ENCODE assay signal across 13 cellular contexts in the genomic region with DNA sequence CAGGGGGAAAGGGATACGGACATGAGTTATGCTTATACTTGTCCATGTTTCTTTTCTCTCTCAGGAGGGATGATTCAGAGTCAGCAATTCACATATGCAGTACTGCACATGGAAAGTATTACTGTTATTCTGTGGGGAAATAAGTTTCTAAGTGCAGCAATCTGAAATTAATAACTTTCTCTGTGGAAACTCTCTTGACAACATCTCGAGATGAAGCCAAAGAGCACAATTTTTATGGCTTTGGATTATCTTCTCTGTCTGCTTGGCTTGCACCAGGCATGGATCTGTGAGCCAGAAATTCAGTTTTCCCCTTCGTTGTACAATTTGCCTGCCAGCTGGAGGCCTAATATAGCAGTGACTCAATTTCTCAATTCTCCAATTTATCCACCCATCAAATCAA. TPM values are rescaled to one million over a fixed set of nuclear protein-coding genes. Genes with fewer than 3 reads are reported as not detected.
DNase-seq lines count a peak whose midpoint lies in the region; ATAC-seq lines count a peak whose summit lies in the region.
"Had no signal": no experiment of that assay in that cellular context is flagged by ENCODE, and none has a peak within 500 bp of the region (broad histone marks: within the 10 kb centered on the region; RNA-seq: fewer than 3 reads in every experiment).

No MANE protein-coding gene starts in this region.

- H3K4me1 Mint-ChIP-seq in CD4-positive, CD25-positive, alpha-beta regulatory T cell = peaks cover 30 to 63% (median 35%) of the 10 kb centered on the region in 4 donors
- peaks cover 62 to 72% (median 66%) of the 10 kb centered on the region in 3 donors for H3K4me1 Mint-ChIP-seq in T-cell
- H3K4me1 Mint-ChIP-seq in natural killer cell treated with Interleukin-12 subunit alpha and Interleukin-12 subunit beta and Interleukin-15 and Interleukin-18, amount 100 ng/mL, for 72 hours (ENCODE audit: low read depth in 2 of 2) = peaks cover 15 to 39% of the 10 kb centered on the region in 2 donors

- no peaks in the 10 kb centered on the region for H3K36me3 ChIP-seq in CD4-positive, CD25-positive, alpha-beta regulatory T cell (ENCODE audit: control insufficient read depth, insufficient read depth, low read length)
- H3K36me3 ChIP-seq in skeletal muscle tissue (ENCODE audit: control insufficient read depth in 3 of 3, insufficient read depth in 3 of 3, low read length in 3 of 3) = no peaks in the 10 kb centered on the region
- H3K36me3 ChIP-seq: pancreas had no signal

- no peak overlapping the region for H3K27ac ChIP-seq in CD4-positive, CD25-positive, alpha-beta regulatory T cell (ENCODE audit: insufficient read depth, low read length, poor library complexity, severe bottlenecking)
- H3K27ac ChIP-seq in skeletal muscle tissue (ENCODE audit: low read depth, low read length) = peak overlapping the region; percentile 8
- H3K27ac ChIP-seq: pancreas had no signal

- H3K27ac Mint-ChIP-seq in CD4-positive, CD25-positive, alpha-beta regulatory T cell = peak overlapping the region; percentile 82 to 99 (median 97)
- peak overlapping the region; percentile 95 to 98 for H3K27ac Mint-ChIP-seq in T-cell
- no peak overlapping the region for H3K27ac Mint-ChIP-seq in natural killer cell treated with Interleukin-12 subunit alpha and Interleukin-12 subunit beta and Interleukin-15 and Interleukin-18, amount 100 ng/mL, for 72 hours
- H3K27ac Mint-ChIP-seq: H9, WTC11 had no signal

- peaks cover 5% of the 10 kb centered on the region for H3K27me3 Mint-ChIP-seq in CD4-positive, CD25-positive, alpha-beta regulatory T cell
- no peaks in the 10 kb centered on the region for H3K27me3 Mint-ChIP-seq in T-cell
- peaks cover 0 to 3% of the 10 kb centered on the region in 2 donors for H3K27me3 Mint-ChIP-seq in natural killer cell treated with Interleukin-12 subunit alpha and Interleukin-12 subunit beta and Interleukin-15 and Interleukin-18, amount 100 ng/mL, for 72 hours

- H3K9ac ChIP-seq in skeletal muscle tissue (ENCODE audit: low read depth in 1 of 3, low read length in 3 of 3) = no peak overlapping the region

- H3K4me3 Mint-ChIP-seq in CD4-positive, CD25-positive, alpha-beta regulatory T cell = peak overlapping the region in 2 of 4 donors; percentile 30 to 41
- peak overlapping the region in 1 of 3 donors; percentile 58 for H3K4me3 Mint-ChIP-seq in T-cell
- no peak overlapping the region for H3K4me3 Mint-ChIP-seq in natural killer cell treated with Interleukin-12 subunit alpha and Interleukin-12 subunit beta and Interleukin-15 and Interleukin-18, amount 100 ng/mL, for 72 hours
- H3K4me3 Mint-ChIP-seq: H9, WTC11 had no signal

- ATAC-seq in CD4-positive, CD25-positive, alpha-beta regulatory T cell (ENCODE audit: low read depth in 2 of 2) = no peak
- no peak for ATAC-seq in T-cell (replicated peaks in 1 of 4)
- ATAC-seq in natural killer cell treated with Interleukin-12 subunit alpha and Interleukin-12 subunit beta and Interleukin-15 and Interleukin-18, amount 100 ng/mL, for 72 hours = no peak
- ATAC-seq: pancreas, WTC11 had no signal

- no peaks in the 10 kb centered on the region for H3K9me3 Mint-ChIP-seq in CD4-positive, CD25-positive, alpha-beta regulatory T cell
- H3K9me3 Mint-ChIP-seq in T-cell = no peaks in the 10 kb centered on the region
- no peaks in the 10 kb centered on the region for H3K9me3 Mint-ChIP-seq in natural killer cell treated with Interleukin-12 subunit alpha and Interleukin-12 subunit beta and Interleukin-15 and Interleukin-18, amount 100 ng/mL, for 72 hours
- H3K9me3 Mint-ChIP-seq: H9 had no signal

- POLR2A ChIA-PET in T-cell (lab: Charles Lee) = interaction anchor here in 1 of 2 donors (1.0 kb wide), 1 partner anchor 17 kb away, joined by 3 read pairs; no protein-coding TSS in a partner anchor

- no peaks in the 10 kb centered on the region for H3K9me3 ChIP-seq in CD4-positive, CD25-positive, alpha-beta regulatory T cell (ENCODE audit: control insufficient read depth in 2 of 2, low read length in 2 of 2)
- no peaks in the 10 kb centered on the region for H3K9me3 ChIP-seq in skeletal muscle tissue (ENCODE audit: control insufficient read depth in 3 of 3, low read length in 3 of 3)
- H3K9me3 ChIP-seq: pancreas had no signal

- no peak overlapping the region for H3K4me3 ChIP-seq in CD4-positive, CD25-positive, alpha-beta regulatory T cell (ENCODE audit: low read depth, low read length)
- H3K4me3 ChIP-seq in skeletal muscle tissue (ENCODE audit: low read length in 3 of 3) = no peak overlapping the region
- H3K4me3 ChIP-seq: pancreas had no signal

- DNase-seq in CD4-positive, CD25-positive, alpha-beta regulatory T cell = no peak
- DNase-seq in T-cell = no peak
- peak; percentile 72 for DNase-seq in fibroblast of the conjunctiva (ENCODE audit: low read depth)
- DNase-seq in EL = no peak
- DNase-seq in COLO829 (ENCODE audit: low spot score) = no peak
- no peak for DNase-seq in natural killer cell treated with Interleukin-12 subunit alpha and Interleukin-12 subunit beta and Interleukin-15 and Interleukin-18, amount 100 ng/mL, for 72 hours (ENCODE audit: low spot score)
- DNase-seq: activated T-cell treated with anti-CD3 and anti-CD28 coated beads, Interleukin-2, amount 50 U/mL, for 48 hours; central memory CD4-positive, alpha-beta T cell; H9; pancreas; stimulated activated CD4-positive, alpha-beta T cell treated with anti-CD3 and anti-CD28 coated beads, Interleukin-2, amount 100 ng/mL, for 24 hours had no signal

- peaks cover 5% of the 10 kb centered on the region for H3K36me3 Mint-ChIP-seq in CD4-positive, CD25-positive, alpha-beta regulatory T cell
- H3K36me3 Mint-ChIP-seq in T-cell = no peaks in the 10 kb centered on the region
- H3K36me3 Mint-ChIP-seq in natural killer cell treated with Interleukin-12 subunit alpha and Interleukin-12 subunit beta and Interleukin-15 and Interleukin-18, amount 100 ng/mL, for 72 hours = no peaks in the 10 kb centered on the region
- H3K36me3 Mint-ChIP-seq: WTC11 had no signal

- CTCF ChIA-PET in T-cell (lab: Charles Lee) = no interaction called here

- H3K4me1 ChIP-seq in CD4-positive, CD25-positive, alpha-beta regulatory T cell (ENCODE audit: control insufficient read depth, insufficient read depth, low read length, poor library complexity, severe bottlenecking) = peaks cover 35% of the 10 kb centered on the region
- peaks cover 11 to 16% (median 13%) of the 10 kb centered on the region in 3 donors for H3K4me1 ChIP-seq in skeletal muscle tissue (ENCODE audit: control insufficient read depth in 3 of 3, insufficient read depth in 3 of 3, low read length in 3 of 3)

- H3K27me3 ChIP-seq in CD4-positive, CD25-positive, alpha-beta regulatory T cell (ENCODE audit: control insufficient read depth, insufficient read depth, low read length) = no peaks in the 10 kb centered on the region
- H3K27me3 ChIP-seq in skeletal muscle tissue (ENCODE audit: control insufficient read depth in 3 of 3, insufficient read depth in 3 of 3, low read length in 3 of 3) = no peaks in the 10 kb centered on the region
- H3K27me3 ChIP-seq: pancreas had no signal

RNA-seq across cellular contexts. Expression of a gene that starts 2.5 kb away (rescaled TPM):
- total RNA-seq in CD4-positive, CD25-positive, alpha-beta regulatory T cell = 109 TPM
- 10 to 100 TPM; 68.2 to 89.3 (median 78.6) TPM for polyA plus RNA-seq in CD4-positive, CD25-positive, alpha-beta regulatory T cell
- 100 to 1,000 TPM in 2 of 5 donors, 10 to 100 TPM in 3; 76.3 to 194 (median 90.8) TPM for total RNA-seq in T-cell
- 43.3 TPM for total RNA-seq in skeletal muscle tissue
- 10 to 100 TPM; 24.2 to 24.4 TPM for total RNA-seq in natural killer cell treated with Interleukin-12 subunit alpha and Interleukin-12 subunit beta and Interleukin-15 and Interleukin-18, amount 100 ng/mL, for 72 hours

Comparison
In these comparisons a context has a peak if more than half of its experiments do, and no peak if none do; other contexts are left out.
1. H3K27ac Mint-ChIP-seq: peak in CD4-positive, CD25-positive, alpha-beta regulatory T cell (3 of 3) and T-cell (2 of 2); none in natural killer cell treated with Interleukin-12 subunit alpha and Interleukin-12 subunit beta and Interleukin-15 and Interleukin-18, amount 100 ng/mL, for 72 hours (0 of 2).